ENCODE assay signal across 1 cellular context in genomic region chr12:106120578-106121105, GRCh38.
TF ChIP-seq lines count a peak whose summit lies in the region.

No MANE protein-coding gene starts in this region.

TF ChIP-seq in HepG2, 621 proteins besides CTCF, POLR2A, EP300 and RAD21 (continued from another document and continues in another):
- TF ChIP-seq HBP1 (CRISPR knock-in tag; IDR thresholded peaks at IDR 0.05; ENCODE audit: low read depth) (no peak), ARNT2 (CRISPR knock-in tag; IDR thresholded peaks at IDR 0.05; ENCODE audit: low read depth) (no peak), UBTF (CRISPR knock-in tag; IDR thresholded peaks at IDR 0.05) (peak; percentile 53), ZKSCAN5 (CRISPR knock-in tag; IDR thresholded peaks at IDR 0.05) (no peak), PPARG (CRISPR knock-in tag; conservative IDR thresholded peaks at IDR 0.05) (peak; percentile 30; the same call in 1 of the 2 replicates), KDM5B (CRISPR knock-in tag; IDR thresholded peaks at IDR 0.05; ENCODE audit: borderline replicate concordance) (peak; percentile 62; the same call in 1 of the 2 replicates), ZFP37 (CRISPR knock-in tag; IDR thresholded peaks at IDR 0.05; ENCODE audit: borderline replicate concordance) (no peak), GTF3A (CRISPR knock-in tag; conservative IDR thresholded peaks at IDR 0.05) (no peak), ZNF501 (CRISPR knock-in tag; IDR thresholded peaks at IDR 0.05) (0 out of 2 replicates have a peak, but pooled peaks have one; percentile 61), HNF4G (IDR thresholded peaks at IDR 0.05; ENCODE audit: borderline replicate concordance, low read depth, low read length) (peak; percentile 96), HNF4G (CRISPR knock-in tag; IDR thresholded peaks at IDR 0.05; ENCODE audit: borderline replicate concordance, low read depth) (peak; percentile 94), ZSCAN29 (CRISPR knock-in tag; conservative IDR thresholded peaks at IDR 0.05) (peak; percentile 61; the same call in 1 of the 2 replicates), POGZ (CRISPR knock-in tag; IDR thresholded peaks at IDR 0.05) (peak; percentile 67; the same call in 1 of the 2 replicates), SIX4 (CRISPR knock-in tag; IDR thresholded peaks at IDR 0.05) (peak; percentile 45; the same call in 1 of the 2 replicates), RFX5 (IDR thresholded peaks at IDR 0.05; ENCODE audit: low read depth, low read length) (no peak), ZNF333 (CRISPR knock-in tag; IDR thresholded peaks at IDR 0.05; ENCODE audit: borderline replicate concordance) (no peak), ZNF770 (CRISPR knock-in tag; IDR thresholded peaks at IDR 0.05) (peak; percentile 59; the same call in 1 of the 2 replicates), PRPF4 (IDR thresholded peaks at IDR 0.05; ENCODE audit: low read depth, low read length, poor library complexity, severe bottlenecking) (no peak), SP140L (CRISPR knock-in tag; IDR thresholded peaks at IDR 0.05; ENCODE audit: borderline replicate concordance) (no peak), ZFP91 (CRISPR knock-in tag; IDR thresholded peaks at IDR 0.05; ENCODE audit: borderline replicate concordance) (peak; percentile 72; the same call in 1 of the 2 replicates), ZNF136 (CRISPR knock-in tag; IDR thresholded peaks at IDR 0.05; ENCODE audit: low read depth) (no peak), MYPOP (CRISPR knock-in tag; IDR thresholded peaks at IDR 0.05) (no peak), ISL2 (CRISPR knock-in tag; IDR thresholded peaks at IDR 0.05) (peak; percentile 78; the same call in 1 of the 2 replicates), NFE2L1 (CRISPR knock-in tag; IDR thresholded peaks at IDR 0.05; ENCODE audit: borderline replicate concordance) (no peak), KLF11 (CRISPR knock-in tag; IDR thresholded peaks at IDR 0.05) (peak; percentile 57; the same call in 1 of the 2 replicates), KLF6 (CRISPR knock-in tag; IDR thresholded peaks at IDR 0.05) (0 out of 2 replicates have a peak, but pooled peaks have one; percentile 53), ARNTL (CRISPR knock-in tag; IDR thresholded peaks at IDR 0.05) (peak; percentile 47; the same call in 1 of the 2 replicates), ASH2L (IDR thresholded peaks at IDR 0.05; ENCODE audit: insufficient read length, low read depth, low read length) (peak; percentile 56), RCOR2 (CRISPR knock-in tag; IDR thresholded peaks at IDR 0.05) (peak; percentile 72), FOSL2 (CRISPR knock-in tag; IDR thresholded peaks at IDR 0.05) (peak; percentile 77), ZNF574 (CRISPR knock-in tag; IDR thresholded peaks at IDR 0.05) (peak; percentile 60), ARID5B (CRISPR knock-in tag; IDR thresholded peaks at IDR 0.05) (peak; percentile 96), MIER3 (CRISPR knock-in tag; IDR thresholded peaks at IDR 0.05; ENCODE audit: borderline replicate concordance) (peak; percentile 79; the same call in 1 of the 2 replicates), GATAD1 (CRISPR knock-in tag; IDR thresholded peaks at IDR 0.05) (no peak), ETV5 (CRISPR knock-in tag; IDR thresholded peaks at IDR 0.05; ENCODE audit: borderline replicate concordance) (peak; percentile 31; the same call in 1 of the 2 replicates), CBX5 (CRISPR knock-in tag; IDR thresholded peaks at IDR 0.05; ENCODE audit: borderline replicate concordance) (peak; percentile 82; the same call in 1 of the 2 replicates), NCOA2 (CRISPR knock-in tag; IDR thresholded peaks at IDR 0.05) (peak; percentile 95), LCORL (IDR thresholded peaks at IDR 0.05) (no peak), LCORL (CRISPR knock-in tag; IDR thresholded peaks at IDR 0.05) (peak; percentile 94)
- TF ChIP-seq, protein P1, sequence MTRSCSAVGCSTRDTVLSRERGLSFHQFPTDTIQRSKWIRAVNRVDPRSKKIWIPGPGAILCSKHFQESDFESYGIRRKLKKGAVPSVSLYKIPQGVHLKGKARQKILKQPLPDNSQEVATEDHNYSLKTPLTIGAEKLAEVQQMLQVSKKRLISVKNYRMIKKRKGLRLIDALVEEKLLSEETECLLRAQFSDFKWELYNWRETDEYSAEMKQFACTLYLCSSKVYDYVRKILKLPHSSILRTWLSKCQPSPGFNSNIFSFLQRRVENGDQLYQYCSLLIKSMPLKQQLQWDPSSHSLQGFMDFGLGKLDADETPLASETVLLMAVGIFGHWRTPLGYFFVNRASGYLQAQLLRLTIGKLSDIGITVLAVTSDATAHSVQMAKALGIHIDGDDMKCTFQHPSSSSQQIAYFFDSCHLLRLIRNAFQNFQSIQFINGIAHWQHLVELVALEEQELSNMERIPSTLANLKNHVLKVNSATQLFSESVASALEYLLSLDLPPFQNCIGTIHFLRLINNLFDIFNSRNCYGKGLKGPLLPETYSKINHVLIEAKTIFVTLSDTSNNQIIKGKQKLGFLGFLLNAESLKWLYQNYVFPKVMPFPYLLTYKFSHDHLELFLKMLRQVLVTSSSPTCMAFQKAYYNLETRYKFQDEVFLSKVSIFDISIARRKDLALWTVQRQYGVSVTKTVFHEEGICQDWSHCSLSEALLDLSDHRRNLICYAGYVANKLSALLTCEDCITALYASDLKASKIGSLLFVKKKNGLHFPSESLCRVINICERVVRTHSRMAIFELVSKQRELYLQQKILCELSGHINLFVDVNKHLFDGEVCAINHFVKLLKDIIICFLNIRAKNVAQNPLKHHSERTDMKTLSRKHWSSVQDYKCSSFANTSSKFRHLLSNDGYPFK (CRISPR knock-in tag; IDR thresholded peaks at IDR 0.05; ENCODE audit: borderline replicate concordance): no peak
- TF ChIP-seq, protein P2, sequence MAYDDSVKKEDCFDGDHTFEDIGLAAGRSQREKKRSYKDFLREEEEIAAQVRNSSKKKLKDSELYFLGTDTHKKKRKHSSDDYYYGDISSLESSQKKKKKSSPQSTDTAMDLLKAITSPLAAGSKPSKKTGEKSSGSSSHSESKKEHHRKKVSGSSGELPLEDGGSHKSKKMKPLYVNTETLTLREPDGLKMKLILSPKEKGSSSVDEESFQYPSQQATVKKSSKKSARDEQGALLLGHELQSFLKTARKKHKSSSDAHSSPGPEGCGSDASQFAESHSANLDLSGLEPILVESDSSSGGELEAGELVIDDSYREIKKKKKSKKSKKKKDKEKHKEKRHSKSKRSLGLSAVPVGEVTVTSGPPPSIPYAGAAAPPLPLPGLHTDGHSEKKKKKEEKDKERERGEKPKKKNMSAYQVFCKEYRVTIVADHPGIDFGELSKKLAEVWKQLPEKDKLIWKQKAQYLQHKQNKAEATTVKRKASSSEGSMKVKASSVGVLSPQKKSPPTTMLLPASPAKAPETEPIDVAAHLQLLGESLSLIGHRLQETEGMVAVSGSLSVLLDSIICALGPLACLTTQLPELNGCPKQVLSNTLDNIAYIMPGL (CRISPR knock-in tag; IDR thresholded peaks at IDR 0.05; ENCODE audit: borderline replicate concordance in 1 of 2, low read depth in 1 of 2): peak in 1 of 2 experiments; percentile 37; a peak in 2 of 4 replicates
